In the genomic region with DNA sequence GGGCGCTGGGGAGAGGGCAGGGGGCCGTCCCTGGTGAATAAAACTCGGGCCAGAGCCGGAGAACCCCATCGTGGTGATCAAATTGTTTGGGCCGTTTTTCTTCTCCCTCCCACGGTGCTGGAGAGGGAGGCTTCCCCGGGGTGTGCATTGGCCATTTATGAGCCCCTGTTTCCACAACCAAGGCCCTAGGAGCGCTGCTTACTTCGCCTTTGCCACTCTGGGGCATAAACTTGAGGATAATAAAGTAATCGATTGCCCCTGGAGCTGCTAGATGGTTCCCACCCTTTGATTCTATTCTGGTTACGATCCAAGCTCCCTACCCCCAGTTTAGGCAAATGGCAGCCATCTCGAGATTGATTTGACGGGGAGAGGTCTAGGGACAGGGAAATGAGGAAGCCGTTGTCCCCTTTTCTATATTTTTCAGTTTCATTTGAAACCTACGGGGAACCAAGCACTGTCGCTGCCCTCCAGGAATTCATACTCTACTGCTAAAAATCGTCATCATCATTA, we compare ENCODE assay signal across 8 cellular contexts. TPM values are rescaled to one million over a fixed set of nuclear protein-coding genes. Genes with fewer than 3 reads are reported as not detected.
DNase-seq lines count a peak whose midpoint lies in the region; ATAC-seq and TF ChIP-seq lines count a peak whose summit lies in the region.

No MANE protein-coding gene starts in this region.

- no peak for TF ChIP-seq CTCF in OCI-LY7 (conservative IDR thresholded peaks at IDR 0.05; ENCODE audit: low read length)

- POLR2A ChIA-PET in OCI-LY7 (lab: Charles Lee): interaction anchor here (1.4 to 3.7 kb wide), 2 partner anchors 18 to 31 kb away, joined by 3 to 26 read pairs; a partner anchor contains a TSS

- H2AFZ ChIP-seq in OCI-LY7 (ENCODE audit: low read length): peak overlapping the region; percentile 65

- H3K4me3 ChIP-seq in OCI-LY7 (ENCODE audit: low read depth, low read length, poor library complexity, severe bottlenecking) (peak overlapping the region; percentile 96), ectodermal cell (ENCODE audit: insufficient read depth, low read depth, low read length) (peak overlapping the region; percentile 70), mononuclear cell (ENCODE audit: low read length) (peak overlapping the region; percentile 86), aorta (ENCODE audit: low read length in 2 of 2) (peak overlapping the region; percentile 30 to 87)

- peak overlapping the region; percentile 95 for H3K4me2 ChIP-seq in OCI-LY7 (ENCODE audit: low read length)

- WGBS in ectodermal cell, 2 experiments: 0 to 1% methylated on average over 18 of the region's 18 CpGs
- 0 to 1% methylated on average over 17 to 18 of the region's 18 CpGs for WGBS in aorta, 2 donors

- peak; percentile 1 for ATAC-seq in aorta (ENCODE audit: low FRiP score)

- H4K20me1 ChIP-seq in OCI-LY7 (ENCODE audit: insufficient read depth, low read length): no peaks in the 10 kb centered on the region; the same call in 1 of the 2 replicates

- DNase-seq in SIG-M5 treated with dmso at 0.1 percent for 504 hours (lab: John Stamatoyannopoulos, UW; ENCODE audit: unreplicated experiment) (peak; percentile 58), SIG-M5 (lab: John Stamatoyannopoulos, UW) (no peak), OCI-LY7 (ENCODE audit: low spot score) (peak; percentile 31), aorta (no peak), NCI-H1930 (lab: John Stamatoyannopoulos, UW) (no peak), NCI-H345 (lab: John Stamatoyannopoulos, UW) (no peak)

- CTCF ChIA-PET in OCI-LY7 (lab: Charles Lee; ENCODE audit: unreplicated experiment): interaction anchor here (0.6 kb wide), 1 partner anchor 31 kb away, joined by 3 read pairs; a partner anchor contains a TSS

- no peaks in the 10 kb centered on the region for H3K9me3 ChIP-seq in OCI-LY7 (ENCODE audit: low read length)
- no peaks in the 10 kb centered on the region for H3K9me3 ChIP-seq in ectodermal cell (ENCODE audit: control insufficient read depth, low read length)
- H3K9me3 ChIP-seq in mononuclear cell (ENCODE audit: low read depth, low read length): no peaks in the 10 kb centered on the region
- H3K9me3 ChIP-seq in aorta (ENCODE audit: control insufficient read depth, low read length): no peaks in the 10 kb centered on the region

- intact Hi-C loops in OCI-LY7 (cut with micrococcal nuclease; ENCODE audit: unreplicated experiment) (loop anchor here (5.0 kb wide), 2 partner anchors 312 to 457 kb away; a partner anchor contains a TSS), aorta (cut with DNase I) (no loop called here)

- peaks cover 64% of the 10 kb centered on the region for H3K79me2 ChIP-seq in OCI-LY7 (ENCODE audit: insufficient read depth, low read depth, low read length)

- H3K4me1 ChIP-seq in OCI-LY7 (ENCODE audit: insufficient read depth, low read length, poor library complexity, severe bottlenecking) (peaks cover 47% of the 10 kb centered on the region), ectodermal cell (ENCODE audit: control insufficient read depth, insufficient read depth, low read length) (peaks cover 11% of the 10 kb centered on the region), mononuclear cell (ENCODE audit: insufficient read depth, low read length) (peaks cover 48% of the 10 kb centered on the region), aorta (ENCODE audit: control insufficient read depth in 1 of 2, insufficient read depth in 2 of 2, low read length in 2 of 2) (peaks cover 0 to 3% of the 10 kb centered on the region in 2 donors)

- H3K27ac ChIP-seq in OCI-LY7 (ENCODE audit: low read depth, low read length, poor library complexity, severe bottlenecking) (peak overlapping the region; percentile 56), ectodermal cell (ENCODE audit: insufficient read depth, low read depth, low read length, poor library complexity, severe bottlenecking) (peak overlapping the region; percentile 28), aorta (ENCODE audit: low read depth in 1 of 2, low read length in 2 of 2) (no peak overlapping the region)

- H3K36me3 ChIP-seq in OCI-LY7 (ENCODE audit: insufficient read depth, low read length) (peaks cover 29% of the 10 kb centered on the region), ectodermal cell (ENCODE audit: control insufficient read depth, insufficient read depth, low read length) (peaks cover 12% of the 10 kb centered on the region), aorta (ENCODE audit: control insufficient read depth in 1 of 2, insufficient read depth in 2 of 2, low read length in 1 of 2) (peaks cover 0 to 4% of the 10 kb centered on the region in 2 donors)

- BruUV-seq in OCI-LY7 (replicated peaks; lab: Mats Ljungman, UMichigan): no TSS peak

- H3K9me2 ChIP-seq in OCI-LY7 (ENCODE audit: insufficient read depth, low read length): no peaks in the 10 kb centered on the region

- H3K27me3 ChIP-seq in ectodermal cell (ENCODE audit: control insufficient read depth, insufficient read depth, low read length, poor library complexity, severe bottlenecking) (no peaks in the 10 kb centered on the region), mononuclear cell (ENCODE audit: insufficient read depth, low read length) (no peaks in the 10 kb centered on the region), aorta (ENCODE audit: control insufficient read depth in 1 of 2, insufficient read depth in 2 of 2, low read length in 1 of 2) (no peaks in the 10 kb centered on the region)

RNA-seq across cellular contexts. Expression of a gene that starts 0.7 kb away (rescaled TPM):
- total RNA-seq in OCI-LY7 (2014; rRNA removed; shearing (Covaris generic)): 22.6 and 29.2 TPM in 2 replicates
- total RNA-seq in OCI-LY7 (2022) (38.4 and 49.9 TPM in 2 replicates), mononuclear cell (12.9 TPM), aorta (10 to 100 TPM; 13.0 to 26.2 TPM)
- polyA plus RNA-seq in ectodermal cell (2013, experiment 1 of 4): 18.8 TPM
- 19.5 TPM for polyA plus RNA-seq in ectodermal cell (2013, experiment 2 of 4)
- 16.0 TPM for polyA plus RNA-seq in ectodermal cell (2013, experiment 3 of 4)
- 18.2 TPM for polyA plus RNA-seq in ectodermal cell (2013, experiment 4 of 4)
- 10 to 100 TPM in 1 of 2 donors, 1 to 10 TPM in 1; 4.4 to 12.7 TPM for polyA plus RNA-seq in aorta

RNA-seq across cellular contexts. Expression of a gene that starts 2.5 kb away (rescaled TPM):
- 18.5 and 23.4 TPM in 2 replicates for total RNA-seq in OCI-LY7 (2014; rRNA removed; shearing (Covaris generic))
- 30.8 and 33.5 TPM in 2 replicates for total RNA-seq in OCI-LY7 (2022)
- 58.4 TPM for polyA plus RNA-seq in ectodermal cell (2013, experiment 1 of 4)
- 63.0 TPM for polyA plus RNA-seq in ectodermal cell (2013, experiment 2 of 4)
- polyA plus RNA-seq in ectodermal cell (2013, experiment 3 of 4): 49.5 TPM
- polyA plus RNA-seq in ectodermal cell (2013, experiment 4 of 4): 55.8 TPM
- 53.1 TPM for total RNA-seq in mononuclear cell
- 10 to 100 TPM; 33.5 to 39.0 TPM for total RNA-seq in aorta
- 10 to 100 TPM; 42.7 to 55.0 TPM for polyA plus RNA-seq in aorta

RNA-seq across cellular contexts. Expression of a gene that starts 31.1 kb away (rescaled TPM):
- total RNA-seq in OCI-LY7 (2014; rRNA removed; shearing (Covaris generic)): 13.1 and 16.5 TPM in 2 replicates
- 59.9 and 65.2 TPM in 2 replicates for total RNA-seq in OCI-LY7 (2022)
- 58.3 TPM for polyA plus RNA-seq in ectodermal cell (2013, experiment 1 of 4)
- 62.4 TPM for polyA plus RNA-seq in ectodermal cell (2013, experiment 2 of 4)
- 47.6 TPM for polyA plus RNA-seq in ectodermal cell (2013, experiment 3 of 4)
- 50.3 TPM for polyA plus RNA-seq in ectodermal cell (2013, experiment 4 of 4)
- total RNA-seq in mononuclear cell: 29.4 TPM
- 10 to 100 TPM; 48.8 to 66.8 TPM for total RNA-seq in aorta
- polyA plus RNA-seq in aorta: 10 to 100 TPM; 31.4 to 32.8 TPM

Comparison
In these comparisons a context has a peak if more than half of its experiments do, and no peak if none do; other contexts are left out.
1. DNase-seq: peak in SIG-M5 treated with dmso at 0.1 percent for 504 hours (single experiment) and OCI-LY7 (single experiment); none in SIG-M5 (single experiment), aorta (0 of 2), NCI-H1930 (0 of 2) and NCI-H345 (single experiment).
2. H3K27ac ChIP-seq: peak in OCI-LY7 (single experiment) and ectodermal cell (single experiment); none in aorta (0 of 2).
3. Peak in every context shown above with its lines, with median percentiles within 50 percentile points of each other: H3K4me3 ChIP-seq.